1 cellular context compared by ENCODE assay signal in genomic region chr7:13981070-13981469, GRCh38.
A peak's percentile ranks its signal among the peaks of the same experiment; 100 is the strongest.
TF ChIP-seq lines count a peak whose summit lies in the region.

No MANE protein-coding gene starts in this region.

TF ChIP-seq in HEK293, 187 proteins besides CTCF, POLR2A, EP300 and RAD21 (continued from another document):
- TF ChIP-seq PRDM2 (tag by site-specific recombination; IDR thresholded peaks at IDR 0.05; ENCODE audit: borderline replicate concordance) (no peak), ZBTB20 (tag by site-specific recombination; IDR thresholded peaks at IDR 0.05) (peak; percentile 39; the same call in 1 of the 2 replicates), ZBTB44 (tag by site-specific recombination; IDR thresholded peaks at IDR 0.05) (peak; percentile 40; the same call in 1 of the 2 replicates), SP7 (tag by site-specific recombination; IDR thresholded peaks at IDR 0.05) (peak; percentile 26; the same call in 1 of the 2 replicates), KLF8 (tag by site-specific recombination; IDR thresholded peaks at IDR 0.05) (0 out of 2 replicates have a peak, but pooled peaks have one; percentile 37), ZNF184 (tag by site-specific recombination; IDR thresholded peaks at IDR 0.05) (no peak), ZNF132 (tag by site-specific recombination; IDR thresholded peaks at IDR 0.05; ENCODE audit: borderline replicate concordance) (no peak), IKZF3 (tag by site-specific recombination; IDR thresholded peaks at IDR 0.05) (no peak), MZF1 (tag by site-specific recombination; IDR thresholded peaks at IDR 0.05; ENCODE audit: borderline replicate concordance) (no peak), ZNF639 (tag by site-specific recombination; IDR thresholded peaks at IDR 0.05) (no peak), ZSCAN16 (tag by site-specific recombination; IDR thresholded peaks at IDR 0.05) (no peak), ZNF510 (tag by site-specific recombination; IDR thresholded peaks at IDR 0.05; ENCODE audit: insufficient replicate concordance) (no peak), ZNF843 (tag by site-specific recombination; IDR thresholded peaks at IDR 0.05) (peak; percentile 12; the same call in 1 of the 2 replicates), ZNF341 (tag by site-specific recombination; IDR thresholded peaks at IDR 0.05; ENCODE audit: low read depth) (no peak), ZBTB6 (tag by site-specific recombination; IDR thresholded peaks at IDR 0.05) (peak; percentile 74), ZNF311 (tag by site-specific recombination; IDR thresholded peaks at IDR 0.05; ENCODE audit: borderline replicate concordance) (no peak), REST (tag by site-specific recombination; IDR thresholded peaks at IDR 0.05) (no peak), ZSCAN30 (tag by site-specific recombination; IDR thresholded peaks at IDR 0.05) (0 out of 2 replicates have a peak, but pooled peaks have one; percentile 55), EGR2 (tag by site-specific recombination; IDR thresholded peaks at IDR 0.05; ENCODE audit: low read depth) (no peak), PRDM6 (tag by site-specific recombination; IDR thresholded peaks at IDR 0.05) (peak; percentile 36; the same call in 1 of the 2 replicates), INSM2 (tag by site-specific recombination; IDR thresholded peaks at IDR 0.05) (peak; percentile 74; the same call in 1 of the 2 replicates)
